Comparison of ENCODE assay signal across 1 cellular context in the genomic region with DNA sequence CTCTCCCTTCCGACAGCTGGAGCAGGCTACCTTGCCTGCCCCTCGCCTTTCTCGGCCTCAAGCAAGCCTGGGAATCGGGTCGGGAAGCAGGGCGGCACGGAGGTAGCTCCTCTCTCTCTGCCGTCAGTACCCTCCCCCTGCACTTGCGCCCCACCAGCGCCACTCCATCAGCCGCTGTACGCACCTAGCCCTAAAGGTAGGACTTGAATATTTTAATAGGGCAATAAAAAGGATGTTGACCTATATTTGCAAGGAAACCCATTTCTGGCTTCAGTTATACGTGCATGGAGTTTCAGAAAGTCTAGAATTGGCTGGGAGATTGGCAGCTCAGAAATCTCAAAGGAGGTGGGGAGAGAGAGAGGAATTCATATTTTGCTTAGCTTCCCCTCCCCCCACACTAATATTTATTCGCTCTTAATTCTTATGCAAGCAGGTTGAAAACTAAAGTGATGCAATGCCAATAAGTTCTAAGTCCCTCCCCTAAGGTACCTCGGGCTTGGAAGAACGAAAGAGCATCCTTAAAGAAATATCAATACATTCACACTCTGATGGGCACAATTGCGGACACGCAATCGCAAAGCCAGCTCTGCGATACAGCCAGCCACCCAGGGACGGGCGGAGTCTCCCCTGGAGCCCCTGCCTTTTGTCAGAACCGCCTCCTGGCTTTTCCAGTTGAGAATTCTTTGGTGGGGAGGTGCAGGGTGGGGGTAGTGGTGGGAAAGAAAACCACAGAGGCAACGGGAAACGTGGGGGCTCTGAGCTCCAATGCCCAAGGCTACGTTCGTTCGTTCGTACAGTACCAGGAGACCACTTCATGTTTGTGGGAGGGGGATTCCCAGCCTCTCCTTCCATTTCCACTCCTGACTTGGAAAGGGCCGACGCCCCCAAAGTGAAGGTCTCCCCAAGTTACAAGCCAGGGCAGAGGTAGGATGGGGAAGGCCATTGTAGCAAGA.
TF ChIP-seq lines count a peak whose summit lies in the region.

No MANE protein-coding gene starts in this region.

TF ChIP-seq in WTC11, 78 proteins besides CTCF, POLR2A, EP300 and RAD21 (continued from another document):
- TF ChIP-seq FOXP4 (CRISPR knock-in tag; IDR thresholded peaks at IDR 0.05): no peak
- TF ChIP-seq ZNF416 (CRISPR knock-in tag; IDR thresholded peaks at IDR 0.05): no peak
- TF ChIP-seq GRHL2 (CRISPR knock-in tag; IDR thresholded peaks at IDR 0.05; ENCODE audit: insufficient replicate concordance, severe bottlenecking): no peak
- no peak for TF ChIP-seq ATF6 (CRISPR knock-in tag; IDR thresholded peaks at IDR 0.05)
